ENCODE assay signal across 17 cellular contexts in genomic region chr2:5315512-5315911, GRCh38.
A peak's percentile ranks its signal among the peaks of the same experiment; 100 is the strongest.
DNase-seq lines count a peak whose midpoint lies in the region; ATAC-seq lines count a peak whose summit lies in the region.
"Had no signal": no experiment of that assay in that cellular context is flagged by ENCODE, and none has a peak within 500 bp of the region (broad histone marks: within the 10 kb centered on the region; RNA-seq: fewer than 3 reads in every experiment).

No MANE protein-coding gene starts in this region.

- ATAC-seq in HG02870 (IDR thresholded peaks at IDR 0.05; ENCODE audit: unreplicated experiment) (no peak), GM21786 (IDR thresholded peaks at IDR 0.05; ENCODE audit: unreplicated experiment) (no peak)
- ATAC-seq: activated CD4-positive, alpha-beta T cell treated with anti-CD3 and anti-CD28 coated beads for 36 hours; HCT116; HepG2; mucosa of descending colon had no signal

- peak; percentile 63 for DNase-seq in D341Med (ENCODE audit: low spot score)
- peak; percentile 39 to 90 (median 57) for DNase-seq in NCI-H1417 (lab: John Stamatoyannopoulos, UW)
- peak; percentile 99 for DNase-seq in NCI-H2171 (lab: John Stamatoyannopoulos, UW)
- DNase-seq in SK-N-DZ (ENCODE audit: low spot score), result peak; percentile 90
- DNase-seq in NCI-H526 treated with DMSO at 0.1 percent for 48 hours (lab: John Stamatoyannopoulos, UW), result no peak
- no peak for DNase-seq in RPMI8226
- DNase-seq: ACHN; activated CD4-positive, alpha-beta T cell treated with anti-CD3 and anti-CD28 coated beads for 36 hours; activated naive CD4-positive, alpha-beta T cell treated with anti-CD3 and anti-CD28 coated beads, Interleukin-2, amount 10 ng/mL, durations not matched to agents 7 days and 5 days; activated T-cell treated with anti-CD3 and anti-CD28 coated beads, Interleukin-2, amount 50 U/mL, for 48 hours; mucosa of descending colon; stimulated activated CD4-positive, alpha-beta T cell treated with anti-CD3 and anti-CD28 coated beads, Interleukin-2, amount 100 ng/mL, for 24 hours; stimulated activated naive CD4-positive, alpha-beta T cell had no signal

Comparison
In these comparisons a context has a peak if more than half of its experiments do, and no peak if none do; other contexts are left out.
1. DNase-seq: peak in D341Med (single experiment), NCI-H1417 (3 of 3), NCI-H2171 (single experiment) and SK-N-DZ (single experiment); none in NCI-H526 treated with DMSO at 0.1 percent for 48 hours (single experiment) and RPMI8226 (single experiment).